ENCODE assay signal across 8 cellular contexts in the genomic region with DNA sequence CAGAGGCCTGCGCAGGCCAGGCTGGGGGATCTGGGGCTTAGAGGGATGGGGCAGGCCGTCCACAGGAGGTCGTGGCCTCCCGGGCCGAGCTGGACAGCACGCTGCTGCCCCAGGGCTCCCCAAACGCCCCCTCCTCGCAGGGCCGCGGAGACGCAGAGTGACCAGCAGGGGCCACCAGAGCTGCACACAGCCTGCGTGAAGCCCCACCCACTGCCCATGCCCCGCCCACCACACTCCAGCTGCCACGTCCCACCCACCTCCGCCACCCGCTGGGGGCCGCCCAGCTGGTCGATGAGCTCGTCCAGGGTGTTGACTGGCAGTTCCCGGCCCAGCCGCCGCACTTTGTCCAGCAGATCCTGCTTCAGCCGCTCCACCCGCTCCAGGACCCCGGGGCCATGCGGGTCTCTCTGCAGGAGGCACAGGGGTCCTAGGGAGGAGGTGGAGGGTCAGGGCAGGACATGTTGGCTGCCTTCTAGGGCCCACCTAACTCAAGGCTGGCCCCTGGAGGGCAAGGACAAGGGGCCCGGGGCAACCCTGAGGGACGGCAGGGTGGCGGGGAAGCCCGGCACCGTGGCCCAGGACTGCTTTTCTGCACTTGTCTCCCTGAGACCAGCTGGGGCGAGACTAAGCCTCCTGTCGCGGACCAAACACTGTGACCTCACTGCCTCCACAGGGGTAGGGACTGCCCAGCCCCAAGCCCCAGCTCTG. TPM values are rescaled to one million over a fixed set of nuclear protein-coding genes. Genes with fewer than 3 reads are reported as not detected.
DNase-seq lines count a peak whose midpoint lies in the region; ATAC-seq and TF ChIP-seq lines count a peak whose summit lies in the region.

No MANE protein-coding gene starts in this region.

- no peaks in the 10 kb centered on the region for H3K9me2 ChIP-seq in HCT116 (ENCODE audit: insufficient read depth)

- peak; percentile 92 for TF ChIP-seq RAD21 in HCT116 (IDR thresholded peaks at IDR 0.05; ENCODE audit: low read depth)

- peak overlapping the region; percentile 41 for H3K27ac ChIP-seq in CD4-positive, CD25-positive, alpha-beta regulatory T cell (ENCODE audit: insufficient read depth, low read length, poor library complexity, severe bottlenecking)
- H3K27ac ChIP-seq in HCT116 (ENCODE audit: low read depth, low read length): peak overlapping the region; percentile 59; the same call in 1 of the 2 replicates
- peak overlapping the region; percentile 38 to 90 (median 78) for H3K27ac ChIP-seq in right lobe of liver

- POLR2A ChIA-PET in HCT116 (lab: Charles Lee): interaction anchor here (0.7 to 1.6 kb wide), 7 partner anchors 10 to 155 kb away, joined by 3 to 10 read pairs (median 4); a partner anchor contains a TSS

- no peaks in the 10 kb centered on the region for H3K79me2 ChIP-seq in HCT116 (ENCODE audit: insufficient read depth, low read length)

- ATAC-seq in CD4-positive, CD25-positive, alpha-beta regulatory T cell (ENCODE audit: low read depth in 2 of 2): peak; percentile 68 to 69
- ATAC-seq in HCT116: peak; percentile 77
- peak; percentile 89 to 96 (median 93) for ATAC-seq in right lobe of liver
- no peak for ATAC-seq in HG02840 (IDR thresholded peaks at IDR 0.05; ENCODE audit: low FRiP score, unreplicated experiment)

- no peaks in the 10 kb centered on the region for H3K27me3 ChIP-seq in CD4-positive, CD25-positive, alpha-beta regulatory T cell (ENCODE audit: control insufficient read depth, insufficient read depth, low read length)
- no peaks in the 10 kb centered on the region for H3K27me3 ChIP-seq in HCT116 (ENCODE audit: insufficient read depth, low read length)
- no peaks in the 10 kb centered on the region for H3K27me3 ChIP-seq in right lobe of liver

- no peak overlapping the region for H3K27ac Mint-ChIP-seq in CD4-positive, CD25-positive, alpha-beta regulatory T cell

- peaks cover 38% of the 10 kb centered on the region for H3K36me3 ChIP-seq in CD4-positive, CD25-positive, alpha-beta regulatory T cell (ENCODE audit: control insufficient read depth, insufficient read depth, low read length)
- H3K36me3 ChIP-seq in HCT116 (ENCODE audit: control insufficient read depth in 1 of 2, insufficient read depth in 2 of 2, low read length in 2 of 2): peaks cover 0 to 10% of the 10 kb centered on the region in 2 experiments; a peak in 1 of 4 replicates
- H3K36me3 ChIP-seq in right lobe of liver: peaks cover 10 to 66% (median 29%) of the 10 kb centered on the region in 4 donors

- H3K9ac ChIP-seq in HCT116 (ENCODE audit: low read length): peak overlapping the region; percentile 39

- TF ChIP-seq POLR2A in HCT116 (IDR thresholded peaks at IDR 0.05; ENCODE audit: borderline replicate concordance, extremely low read depth, insufficient read depth, insufficient read length) (no peak), right lobe of liver (IDR thresholded peaks at IDR 0.05) (peak; percentile 33)

- H3K9me3 Mint-ChIP-seq in CD4-positive, CD25-positive, alpha-beta regulatory T cell: peaks cover 0 to 2% (median 0%) of the 10 kb centered on the region in 7 donors

- no peak overlapping the region for H2AFZ ChIP-seq in HCT116 (ENCODE audit: low read depth, low read length, poor library complexity, severe bottlenecking)

- peaks cover 7% of the 10 kb centered on the region for H3K4me1 ChIP-seq in CD4-positive, CD25-positive, alpha-beta regulatory T cell (ENCODE audit: control insufficient read depth, insufficient read depth, low read length, poor library complexity, severe bottlenecking)
- H3K4me1 ChIP-seq in HCT116 (ENCODE audit: control insufficient read depth in 1 of 2, insufficient read depth in 2 of 2, low read length in 2 of 2): peaks cover 16 to 25% of the 10 kb centered on the region in 2 experiments
- peaks cover 0 to 13% (median 2%) of the 10 kb centered on the region in 4 donors for H3K4me1 ChIP-seq in right lobe of liver

- peaks cover 0 to 4% (median 0%) of the 10 kb centered on the region in 4 donors for H3K4me1 Mint-ChIP-seq in CD4-positive, CD25-positive, alpha-beta regulatory T cell

- DNase-seq in CD4-positive, CD25-positive, alpha-beta regulatory T cell: peak; percentile 73 to 81 (median 79)
- DNase-seq in HCT116 (ENCODE audit: low read depth, low spot score): peak; percentile 80
- DNase-seq in NCI-H460 (ENCODE audit: extremely low read depth, low read depth): peak; percentile 69
- DNase-seq in activated CD4-positive, alpha-beta T cell treated with anti-CD3 and anti-CD28 coated beads, Interleukin-2, amount 50 U/mL, for 24 hours (ENCODE audit: low read depth in 1 of 2, low spot score in 1 of 2): peak; percentile 60 to 74
- DNase-seq in dedifferentiated amniotic fluid mesenchymal stem cell (ENCODE audit: extremely low spot score): peak; percentile 85
- DNase-seq in right lobe of liver: peak; percentile 97 to 99 (median 98)
- peak; percentile 74 for DNase-seq in stimulated activated CD4-positive, alpha-beta T cell treated with anti-CD3 and anti-CD28 coated beads, Interleukin-2, amount 100 ng/mL, for 4 hours (ENCODE audit: low read depth)

- no peaks in the 10 kb centered on the region for H3K36me3 Mint-ChIP-seq in CD4-positive, CD25-positive, alpha-beta regulatory T cell

- H3K4me3 ChIP-seq in CD4-positive, CD25-positive, alpha-beta regulatory T cell (ENCODE audit: low read depth, low read length): no peak overlapping the region
- H3K4me3 ChIP-seq in HCT116 (replicated peaks in 1 of 2; ENCODE audit: low read depth in 1 of 2, low read length in 2 of 2): no peak overlapping the region
- no peak overlapping the region for H3K4me3 ChIP-seq in right lobe of liver

- RAD21 ChIA-PET in HCT116 (lab: Charles Lee; ENCODE audit: low non-redundant PET in 1 of 2, low total read pairs in 2 of 2, uncharacterized antibody in 2 of 2, unreplicated experiment in 2 of 2): interaction anchor here (0.6 to 1.1 kb wide), 10 partner anchors 10 to 125 kb away, joined by 3 to 10 read pairs (median 4); no protein-coding TSS in a partner anchor

- no peaks in the 10 kb centered on the region for H3K9me3 ChIP-seq in CD4-positive, CD25-positive, alpha-beta regulatory T cell (ENCODE audit: control insufficient read depth in 2 of 2, low read length in 2 of 2)
- no peaks in the 10 kb centered on the region for H3K9me3 ChIP-seq in HCT116 (ENCODE audit: control insufficient read depth in 1 of 2, insufficient read depth in 1 of 2, low read depth in 1 of 2, low read length in 2 of 2)
- H3K9me3 ChIP-seq in right lobe of liver: no peaks in the 10 kb centered on the region

- intact Hi-C loops in HCT116 (cut with micrococcal nuclease): loop anchor here (5.0 kb wide), 1 partner anchor 79 kb away; no protein-coding TSS in a partner anchor
- intact Hi-C loops in right lobe of liver (cut with DNase I): loop anchor here in 1 of 2 donors (10.0 kb wide), 1 partner anchor 71 kb away; no protein-coding TSS in a partner anchor

- TF ChIP-seq CTCF in HCT116 (IDR thresholded peaks at IDR 0.05 in 2 of 3, conservative IDR thresholded peaks at IDR 0.05 in 1 of 3; ENCODE audit: borderline replicate concordance in 1 of 3, insufficient read depth in 1 of 3, low read depth in 2 of 3, low read length in 2 of 3) (peak; percentile 70 to 86 (median 76)), right lobe of liver (IDR thresholded peaks at IDR 0.05) (peak; percentile 86 to 98 (median 92))

- 7% methylated on average over 3 of the region's 34 CpGs for WGBS in right lobe of liver (ENCODE audit: insufficient coverage, low coverage, low lambda C conversion rate, missing lambda C conversion rate)

- H4K20me1 ChIP-seq in HCT116 (ENCODE audit: insufficient read depth): no peaks in the 10 kb centered on the region

- no peak overlapping the region for H3K4me3 Mint-ChIP-seq in CD4-positive, CD25-positive, alpha-beta regulatory T cell

- H3K27me3 Mint-ChIP-seq in CD4-positive, CD25-positive, alpha-beta regulatory T cell: no peaks in the 10 kb centered on the region

- CTCF ChIA-PET in HCT116 (lab: Charles Lee): interaction anchor here (0.6 to 2.3 kb wide), 26 partner anchors 9 to 131 kb away, joined by 3 to 36 read pairs (median 5); a partner anchor contains a TSS

- peak overlapping the region; percentile 66 for H3K4me2 ChIP-seq in HCT116 (ENCODE audit: low read length)

- no TSS peak for BruUV-seq in HCT116 (replicated peaks; lab: Mats Ljungman, UMichigan)

TF ChIP-seq in HCT116, 20 proteins besides CTCF, POLR2A, EP300 and RAD21 (continues in another document):
- TF ChIP-seq SP1 (IDR thresholded peaks at IDR 0.05; ENCODE audit: low read depth): peak; percentile 49

RNA-seq across cellular contexts. Expression of a gene that starts 9.6 kb away (rescaled TPM):
- 112 TPM for total RNA-seq in CD4-positive, CD25-positive, alpha-beta regulatory T cell
- 100 to 1,000 TPM; 318 to 406 (median 354) TPM for polyA plus RNA-seq in CD4-positive, CD25-positive, alpha-beta regulatory T cell
- total RNA-seq in HCT116 (2021; ENCODE audit: unreplicated experiment) (481 TPM), right lobe of liver (100 to 1,000 TPM; 204 to 389 (median 212) TPM)
- polyA plus RNA-seq in HCT116 (2012): 810 and 823 TPM in 2 replicates
- total RNA-seq in NCI-H460 (2014; rRNA removed; shearing (Covaris generic)): 219 and 260 TPM in 2 replicates
- polyA plus RNA-seq in NCI-H460 (2014; cell fraction: nucleus; rRNA removed): 210 and 380 TPM in 2 replicates

RNA-seq across cellular contexts. Expression of a gene that starts 18.3 kb away (rescaled TPM):
- 72.4 TPM for total RNA-seq in CD4-positive, CD25-positive, alpha-beta regulatory T cell
- 100 to 1,000 TPM; 120 to 145 (median 133) TPM for polyA plus RNA-seq in CD4-positive, CD25-positive, alpha-beta regulatory T cell
- total RNA-seq in HCT116 (2021; ENCODE audit: unreplicated experiment) (281 TPM), right lobe of liver (100 to 1,000 TPM; 112 to 256 (median 131) TPM)
- 280 and 302 TPM in 2 replicates for polyA plus RNA-seq in HCT116 (2012)
- total RNA-seq in NCI-H460 (2014; rRNA removed; shearing (Covaris generic)): 102 and 108 TPM in 2 replicates
- 230 and 266 TPM in 2 replicates for polyA plus RNA-seq in NCI-H460 (2014; cell fraction: nucleus; rRNA removed)

RNA-seq across cellular contexts. Expression of a gene that starts 46.5 kb away (rescaled TPM):
- 756 TPM for total RNA-seq in CD4-positive, CD25-positive, alpha-beta regulatory T cell
- polyA plus RNA-seq in CD4-positive, CD25-positive, alpha-beta regulatory T cell: 100 to 1,000 TPM; 258 to 297 (median 277) TPM
- total RNA-seq in HCT116 (2021; ENCODE audit: unreplicated experiment) (30.4 TPM), right lobe of liver (1 to 10 TPM; 4.2 to 10.0 (median 7.3) TPM)
- 26.5 and 29.8 TPM in 2 replicates for polyA plus RNA-seq in HCT116 (2012)
- total RNA-seq in NCI-H460 (2014; rRNA removed; shearing (Covaris generic)): 0.92 and 2.5 TPM in 2 replicates
- polyA plus RNA-seq in NCI-H460 (2014; cell fraction: nucleus; rRNA removed): 5.9 and 8.2 TPM in 2 replicates

Comparison
In these comparisons a context has a peak if more than half of its experiments do, and no peak if none do; other contexts are left out.
1. RNA of a gene that starts 46.5 kb away (total RNA-seq): 756 TPM in CD4-positive, CD25-positive, alpha-beta regulatory T cell (single experiment); 30.4 TPM in HCT116 (single experiment), 4.2 to 10.0 TPM in right lobe of liver and 0.92 to 2.5 TPM in NCI-H460; every median in the first group is over 10 times any median in the second.
2. Peak in every context shown above with its lines, with median percentiles within 50 percentile points of each other: DNase-seq and H3K27ac ChIP-seq.